ENCODE assay signal across 9 cellular contexts in the genomic region with DNA sequence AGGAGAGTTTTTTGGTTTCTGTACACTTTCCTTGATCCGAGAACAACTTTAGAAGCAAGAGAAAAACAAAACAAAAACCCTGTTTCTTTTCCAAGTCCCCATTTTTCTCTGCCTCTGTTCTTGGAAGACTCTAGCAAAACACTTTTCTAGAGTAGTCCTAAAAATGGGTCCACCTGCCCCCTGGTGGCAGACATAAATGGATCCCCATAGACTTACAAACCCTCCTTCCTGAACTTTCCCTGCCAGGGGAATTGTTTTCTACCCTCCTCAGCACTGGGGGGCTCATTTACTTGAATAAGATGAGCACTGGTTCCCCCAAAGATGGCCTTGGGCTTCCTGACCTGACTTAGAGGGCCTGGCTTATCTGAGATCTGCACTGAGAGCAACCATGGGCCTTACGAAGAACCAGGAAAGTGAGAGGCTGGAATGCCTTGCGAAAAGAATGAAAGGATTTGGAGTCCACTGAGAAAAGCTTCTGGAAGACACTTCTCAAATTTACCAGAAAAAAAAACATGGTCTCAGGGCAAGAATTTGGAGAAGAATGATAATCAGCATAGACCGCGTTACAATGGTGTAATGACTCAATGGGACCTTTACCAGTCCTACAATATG. TPM values are rescaled to one million over a fixed set of nuclear protein-coding genes. Genes with fewer than 3 reads are reported as not detected.
A peak's percentile ranks its signal among the peaks of the same experiment; 100 is the strongest.
DNase-seq lines count a peak whose midpoint lies in the region; ATAC-seq and TF ChIP-seq lines count a peak whose summit lies in the region.
"Had no signal": no experiment of that assay in that cellular context is flagged by ENCODE, and none has a peak within 500 bp of the region (broad histone marks: within the 10 kb centered on the region; RNA-seq: fewer than 3 reads in every experiment).

No MANE protein-coding gene starts in this region.

- H3K9me3 ChIP-seq in SK-N-SH (no peaks in the 10 kb centered on the region), OCI-LY1 (ENCODE audit: low read length) (no peaks in the 10 kb centered on the region)
- H3K9me3 ChIP-seq: mucosa of descending colon had no signal

- TF ChIP-seq CTCF in SK-N-SH (IDR thresholded peaks at IDR 0.05) (peak; percentile 55), OCI-LY1 (IDR thresholded peaks at IDR 0.05; ENCODE audit: low read length) (peak; percentile 62)

- H3K4me2 ChIP-seq in SK-N-SH (no peak overlapping the region), OCI-LY1 (ENCODE audit: low read length) (no peak overlapping the region)

- H3K79me2 ChIP-seq in SK-N-SH (ENCODE audit: insufficient read depth) (no peaks in the 10 kb centered on the region), OCI-LY1 (ENCODE audit: insufficient read depth, low read length) (no peaks in the 10 kb centered on the region)

- H3K36me3 ChIP-seq in SK-N-SH (replicated peaks in 1 of 2; ENCODE audit: control insufficient read depth in 1 of 2, insufficient read depth in 2 of 2, low read length in 1 of 2) (no peaks in the 10 kb centered on the region), OCI-LY1 (ENCODE audit: insufficient read depth, low read length) (no peaks in the 10 kb centered on the region)

- TF ChIP-seq RAD21 in SK-N-SH (IDR thresholded peaks at IDR 0.05; ENCODE audit: low read length), result no peak

- DNase-seq in SK-N-SH, result peak; percentile 13
- DNase-seq in erythroblast (lab: John Stamatoyannopoulos, UW), result peak; percentile 22 to 51
- peak in 2 of 3 experiments; percentile 2 to 21 for DNase-seq in stimulated activated CD4-positive, alpha-beta T cell treated with anti-CD3 and anti-CD28 coated beads, TNF-alpha, amount 100 ng/mL, for 24 hours (ENCODE audit: low read depth in 3 of 3)
- DNase-seq in ecto neural progenitor cell (ENCODE audit: low spot score), result no peak

- H3K27me3 ChIP-seq in SK-N-SH (ENCODE audit: insufficient read depth), result no peaks in the 10 kb centered on the region
- no peaks in the 10 kb centered on the region for H3K27me3 ChIP-seq in OCI-LY1 (ENCODE audit: insufficient read depth, low read length)

- no peak for TF ChIP-seq POLR2A in erythroblast (IDR thresholded peaks at IDR 0.05; ENCODE audit: low read length)

- no peaks in the 10 kb centered on the region for H3F3A ChIP-seq in SK-N-SH (replicated peaks; ENCODE audit: insufficient read depth)
- no peaks in the 10 kb centered on the region for H3F3A ChIP-seq in OCI-LY1 (ENCODE audit: insufficient read depth, low read length)

- CTCF ChIA-PET in SK-N-SH (lab: Yijun Ruan, JAX), result no interaction called here

- H3K4me1 ChIP-seq in SK-N-SH (ENCODE audit: control insufficient read depth in 1 of 2, insufficient read depth in 2 of 2, low read depth in 1 of 2, low read length in 1 of 2) (no peaks in the 10 kb centered on the region), OCI-LY1 (ENCODE audit: insufficient read depth, low read length, severe bottlenecking) (no peaks in the 10 kb centered on the region)

- no peak for TF ChIP-seq EP300 in SK-N-SH (IDR thresholded peaks at IDR 0.05; ENCODE audit: borderline replicate concordance in 1 of 2, low read depth in 1 of 2, low read length in 1 of 2)

- H4K20me1 ChIP-seq in SK-N-SH (ENCODE audit: insufficient read depth) (no peaks in the 10 kb centered on the region), OCI-LY1 (ENCODE audit: insufficient read depth, low read length) (no peaks in the 10 kb centered on the region)

- H3K9me2 ChIP-seq in SK-N-SH (no peaks in the 10 kb centered on the region), OCI-LY1 (ENCODE audit: low read depth, low read length) (no peaks in the 10 kb centered on the region)

- H3K27ac ChIP-seq in SK-N-SH (ENCODE audit: low read depth in 2 of 2, low read length in 1 of 2) (no peak overlapping the region), OCI-LY1 (ENCODE audit: low read depth, low read length, poor library complexity, severe bottlenecking) (no peak overlapping the region)

- WGBS in SK-N-SH (ENCODE audit: low lambda C conversion rate), result 67% methylated on average over 5 of the region's 5 CpGs

- H3K4me3 ChIP-seq in SK-N-SH (ENCODE audit: low read depth in 2 of 2, low read length in 1 of 2), result no peak overlapping the region
- H3K4me3 ChIP-seq in OCI-LY1 (ENCODE audit: low read depth, low read length, poor library complexity, severe bottlenecking), result no peak overlapping the region
- H3K4me3 ChIP-seq: mucosa of descending colon had no signal

- no peak overlapping the region for H2AFZ ChIP-seq in SK-N-SH (ENCODE audit: low read depth)
- no peak overlapping the region for H2AFZ ChIP-seq in OCI-LY1 (ENCODE audit: low read length)

- POLR2A ChIA-PET in SK-N-SH (lab: Yijun Ruan, JAX), result no interaction called here

- ATAC-seq in SK-N-SH treated with all-trans-retinoic acid at 6 μM for 48 hours (no peak), HG02759 (IDR thresholded peaks at IDR 0.05; ENCODE audit: unreplicated experiment) (no peak), HG03280 (IDR thresholded peaks at IDR 0.05; ENCODE audit: unreplicated experiment) (no peak)
- ATAC-seq: mucosa of descending colon had no signal

- H3K9ac ChIP-seq in SK-N-SH (no peak overlapping the region), OCI-LY1 (ENCODE audit: low read length) (no peak overlapping the region)

TF ChIP-seq in SK-N-SH, 30 proteins besides CTCF, POLR2A, EP300 and RAD21 (continues in another document):
- TF ChIP-seq TCF12 (IDR thresholded peaks at IDR 0.05), result no peak
- TF ChIP-seq, protein P1, sequence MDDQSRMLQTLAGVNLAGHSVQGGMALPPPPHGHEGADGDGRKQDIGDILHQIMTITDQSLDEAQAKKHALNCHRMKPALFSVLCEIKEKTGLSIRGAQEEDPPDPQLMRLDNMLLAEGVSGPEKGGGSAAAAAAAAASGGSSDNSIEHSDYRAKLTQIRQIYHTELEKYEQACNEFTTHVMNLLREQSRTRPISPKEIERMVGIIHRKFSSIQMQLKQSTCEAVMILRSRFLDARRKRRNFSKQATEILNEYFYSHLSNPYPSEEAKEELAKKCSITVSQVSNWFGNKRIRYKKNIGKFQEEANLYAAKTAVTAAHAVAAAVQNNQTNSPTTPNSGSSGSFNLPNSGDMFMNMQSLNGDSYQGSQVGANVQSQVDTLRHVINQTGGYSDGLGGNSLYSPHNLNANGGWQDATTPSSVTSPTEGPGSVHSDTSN (IDR thresholded peaks at IDR 0.05), result no peak
- TF ChIP-seq, protein P2, sequence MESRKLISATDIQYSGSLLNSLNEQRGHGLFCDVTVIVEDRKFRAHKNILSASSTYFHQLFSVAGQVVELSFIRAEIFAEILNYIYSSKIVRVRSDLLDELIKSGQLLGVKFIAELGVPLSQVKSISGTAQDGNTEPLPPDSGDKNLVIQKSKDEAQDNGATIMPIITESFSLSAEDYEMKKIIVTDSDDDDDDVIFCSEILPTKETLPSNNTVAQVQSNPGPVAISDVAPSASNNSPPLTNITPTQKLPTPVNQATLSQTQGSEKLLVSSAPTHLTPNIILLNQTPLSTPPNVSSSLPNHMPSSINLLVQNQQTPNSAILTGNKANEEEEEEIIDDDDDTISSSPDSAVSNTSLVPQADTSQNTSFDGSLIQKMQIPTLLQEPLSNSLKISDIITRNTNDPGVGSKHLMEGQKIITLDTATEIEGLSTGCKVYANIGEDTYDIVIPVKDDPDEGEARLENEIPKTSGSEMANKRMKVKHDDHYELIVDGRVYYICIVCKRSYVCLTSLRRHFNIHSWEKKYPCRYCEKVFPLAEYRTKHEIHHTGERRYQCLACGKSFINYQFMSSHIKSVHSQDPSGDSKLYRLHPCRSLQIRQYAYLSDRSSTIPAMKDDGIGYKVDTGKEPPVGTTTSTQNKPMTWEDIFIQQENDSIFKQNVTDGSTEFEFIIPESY (IDR thresholded peaks at IDR 0.05; ENCODE audit: borderline replicate concordance, low read depth), result no peak
- TF ChIP-seq FOSL2 (IDR thresholded peaks at IDR 0.05; ENCODE audit: borderline replicate concordance, low read depth), result no peak

TF ChIP-seq in SK-N-SH treated with all-trans-retinoic acid at 6 μM for 48 hours, 23 proteins besides CTCF, POLR2A, EP300 and RAD21 (continues in another document):
- TF ChIP-seq ZNF8 (CRISPR knock-in tag; IDR thresholded peaks at IDR 0.05), result no peak
- no peak for TF ChIP-seq ESRRG (CRISPR knock-in tag; IDR thresholded peaks at IDR 0.05)
- TF ChIP-seq, protein P3, sequence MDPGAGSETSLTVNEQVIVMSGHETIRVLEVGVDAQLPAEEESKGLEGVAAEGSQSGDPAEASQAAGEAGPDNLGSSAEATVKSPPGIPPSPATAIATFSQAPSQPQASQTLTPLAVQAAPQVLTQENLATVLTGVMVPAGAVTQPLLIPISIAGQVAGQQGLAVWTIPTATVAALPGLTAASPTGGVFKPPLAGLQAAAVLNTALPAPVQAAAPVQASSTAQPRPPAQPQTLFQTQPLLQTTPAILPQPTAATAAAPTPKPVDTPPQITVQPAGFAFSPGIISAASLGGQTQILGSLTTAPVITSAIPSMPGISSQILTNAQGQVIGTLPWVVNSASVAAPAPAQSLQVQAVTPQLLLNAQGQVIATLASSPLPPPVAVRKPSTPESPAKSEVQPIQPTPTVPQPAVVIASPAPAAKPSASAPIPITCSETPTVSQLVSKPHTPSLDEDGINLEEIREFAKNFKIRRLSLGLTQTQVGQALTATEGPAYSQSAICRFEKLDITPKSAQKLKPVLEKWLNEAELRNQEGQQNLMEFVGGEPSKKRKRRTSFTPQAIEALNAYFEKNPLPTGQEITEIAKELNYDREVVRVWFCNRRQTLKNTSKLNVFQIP (CRISPR knock-in tag; IDR thresholded peaks at IDR 0.05; ENCODE audit: borderline replicate concordance, low read depth), result no peak
- no peak for TF ChIP-seq TOX (CRISPR knock-in tag; IDR thresholded peaks at IDR 0.05; ENCODE audit: borderline replicate concordance)
- TF ChIP-seq SNAI2 (CRISPR knock-in tag; IDR thresholded peaks at IDR 0.05), result no peak
- TF ChIP-seq, protein P4, sequence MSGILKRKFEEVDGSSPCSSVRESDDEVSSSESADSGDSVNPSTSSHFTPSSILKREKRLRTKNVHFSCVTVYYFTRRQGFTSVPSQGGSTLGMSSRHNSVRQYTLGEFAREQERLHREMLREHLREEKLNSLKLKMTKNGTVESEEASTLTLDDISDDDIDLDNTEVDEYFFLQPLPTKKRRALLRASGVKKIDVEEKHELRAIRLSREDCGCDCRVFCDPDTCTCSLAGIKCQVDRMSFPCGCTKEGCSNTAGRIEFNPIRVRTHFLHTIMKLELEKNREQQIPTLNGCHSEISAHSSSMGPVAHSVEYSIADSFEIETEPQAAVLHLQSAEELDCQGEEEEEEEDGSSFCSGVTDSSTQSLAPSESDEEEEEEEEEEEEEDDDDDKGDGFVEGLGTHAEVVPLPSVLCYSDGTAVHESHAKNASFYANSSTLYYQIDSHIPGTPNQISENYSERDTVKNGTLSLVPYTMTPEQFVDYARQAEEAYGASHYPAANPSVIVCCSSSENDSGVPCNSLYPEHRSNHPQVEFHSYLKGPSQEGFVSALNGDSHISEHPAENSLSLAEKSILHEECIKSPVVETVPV (CRISPR knock-in tag; IDR thresholded peaks at IDR 0.05), result no peak

RNA-seq across cellular contexts. Expression of a gene that starts 48.0 kb away (rescaled TPM):
- 0.03 and 0.05 TPM in 2 replicates for polyA plus RNA-seq in SK-N-SH (2012; rRNA removed)
- polyA plus RNA-seq in SK-N-SH (2012; cell fraction: cytosol; rRNA removed), result 0.07 and 0.08 TPM in 2 replicates
- 0.19 and 0.35 TPM in 2 replicates for polyA plus RNA-seq in SK-N-SH (2012; cell fraction: nucleus; rRNA removed)
